Comparison of ENCODE assay signal across 8 cellular contexts in genomic region chr20:36847009-36847709, GRCh38. TPM values are rescaled to one million over a fixed set of nuclear protein-coding genes. Genes with fewer than 3 reads are reported as not detected.
A peak's percentile ranks its signal among the peaks of the same experiment; 100 is the strongest.
DNase-seq lines count a peak whose midpoint lies in the region; ATAC-seq and TF ChIP-seq lines count a peak whose summit lies in the region.

No MANE protein-coding gene starts in this region.

- H3F3A ChIP-seq in PC-9 (ENCODE audit: insufficient read depth, low read depth) (peaks cover 14% of the 10 kb centered on the region), neural progenitor cell (ENCODE audit: low read depth) (peaks cover 28% of the 10 kb centered on the region)

- peak overlapping the region; percentile 36; the same call in 1 of the 2 replicates for H3K27ac ChIP-seq in PC-9
- peak overlapping the region; percentile 36 for H3K27ac ChIP-seq in neural progenitor cell

- H3K9ac ChIP-seq in neural progenitor cell: no peak overlapping the region

- peaks cover 6% of the 10 kb centered on the region for H3K27me3 Mint-ChIP-seq in neural progenitor cell (ENCODE audit: insufficient read depth, low read depth)

- peaks cover 15% of the 10 kb centered on the region for H3K4me1 Mint-ChIP-seq in neural progenitor cell

- no TSS peak for BruUV-seq in PC-9 (replicated peaks; lab: Mats Ljungman, UMichigan)

- POLR2A ChIA-PET in PC-9 (lab: Charles Lee; ENCODE audit: unreplicated experiment): interaction anchor here (0.6 to 1.1 kb wide), 4 partner anchors 9 to 31 kb away, joined by 3 to 9 read pairs (median 4); no protein-coding TSS in a partner anchor

- CTCF ChIA-PET in PC-9 (lab: Charles Lee): interaction anchor here (0.6 to 1.3 kb wide), 7 partner anchors 10 to 39 kb away, joined by 3 to 9 read pairs (median 3); no protein-coding TSS in a partner anchor

- intact Hi-C loops in PC-9 (cut with micrococcal nuclease; ENCODE audit: unreplicated experiment): no loop called here

- H3K27me3 ChIP-seq in PC-9 (ENCODE audit: insufficient read depth, low read depth) (no peaks in the 10 kb centered on the region), neural progenitor cell (no peaks in the 10 kb centered on the region)

- H3K27ac Mint-ChIP-seq in neural progenitor cell: peak overlapping the region; percentile 43

- TF ChIP-seq CTCF in PC-9 (conservative IDR thresholded peaks at IDR 0.05): no peak
- no peak for TF ChIP-seq CTCF in fibroblast of pulmonary artery (IDR thresholded peaks at IDR 0.05; ENCODE audit: low read length, missing control alignments)
- no peak for TF ChIP-seq CTCF in neural progenitor cell (IDR thresholded peaks at IDR 0.05)

- no peak overlapping the region for H3K4me3 Mint-ChIP-seq in neural progenitor cell

- peaks cover 13% of the 10 kb centered on the region for H3K36me3 Mint-ChIP-seq in neural progenitor cell

- H3K4me3 ChIP-seq in PC-9: no peak overlapping the region
- no peak overlapping the region for H3K4me3 ChIP-seq in fibroblast of pulmonary artery (replicated peaks; ENCODE audit: low read depth, low read length)
- H3K4me3 ChIP-seq in neural progenitor cell: no peak overlapping the region

- H3K79me2 ChIP-seq in PC-9 (ENCODE audit: low read depth) (no peaks in the 10 kb centered on the region), neural progenitor cell (ENCODE audit: low read depth) (peaks cover 61% of the 10 kb centered on the region)

- no peaks in the 10 kb centered on the region for H3K36me3 ChIP-seq in PC-9 (ENCODE audit: low read depth)
- H3K36me3 ChIP-seq in neural progenitor cell: no peaks in the 10 kb centered on the region

- peaks cover 12% of the 10 kb centered on the region for H3K4me1 ChIP-seq in PC-9 (replicated peaks; ENCODE audit: insufficient read depth)
- H3K4me1 ChIP-seq in neural progenitor cell: peaks cover 28% of the 10 kb centered on the region

- H4K20me1 ChIP-seq in PC-9 (ENCODE audit: insufficient read depth) (no peaks in the 10 kb centered on the region), neural progenitor cell (ENCODE audit: low read depth) (peaks cover 44% of the 10 kb centered on the region)

- 0 out of 2 replicates have a peak overlapping the region, but pooled peaks have one; percentile 26 for H2AFZ ChIP-seq in PC-9
- H2AFZ ChIP-seq in neural progenitor cell (replicated peaks): no peak overlapping the region

- ATAC-seq in HG02870 (IDR thresholded peaks at IDR 0.05; ENCODE audit: unreplicated experiment): no peak
- no peak for ATAC-seq in GM18511 (IDR thresholded peaks at IDR 0.05; ENCODE audit: unreplicated experiment)
- ATAC-seq in HG03196 (IDR thresholded peaks at IDR 0.05; ENCODE audit: unreplicated experiment): no peak

- peak; percentile 77 for DNase-seq in AG08395 (ENCODE audit: low spot score)
- peak; percentile 69 to 80 for DNase-seq in PC-9
- DNase-seq in fibroblast of pulmonary artery (ENCODE audit: low read depth): peak; percentile 96
- peak; percentile 78 for DNase-seq in neural progenitor cell (ENCODE audit: low spot score)
- no peak for DNase-seq in stimulated activated CD4-positive, alpha-beta T cell treated with anti-CD3 and anti-CD28 coated beads, Interleukin-4, amount 100 ng/mL, for 1 hour

- peaks cover 8% of the 10 kb centered on the region for H3K9me3 Mint-ChIP-seq in neural progenitor cell

- H3K9me2 ChIP-seq in PC-9 (ENCODE audit: insufficient read depth): no peaks in the 10 kb centered on the region

- peak overlapping the region; percentile 45 for H3K4me2 ChIP-seq in PC-9
- peak overlapping the region; percentile 9 for H3K4me2 ChIP-seq in neural progenitor cell

- no peaks in the 10 kb centered on the region for H3K9me3 ChIP-seq in PC-9 (ENCODE audit: insufficient read depth, low read depth)
- H3K9me3 ChIP-seq in neural progenitor cell (ENCODE audit: low read depth): no peaks in the 10 kb centered on the region

RNA-seq across cellular contexts. Expression of gene TLDC2, which starts 28.8 kb away (rescaled TPM):
- total RNA-seq in PC-9 (2021) (not detected in 2 replicates), neural progenitor cell (ENCODE audit: low replicate concordance) (2.4 and 3.8 TPM in 2 replicates)
